In genomic region chr6:138830273-138830672, GRCh38 we compare ENCODE assay signal across 1 cellular context.
TF ChIP-seq lines count a peak whose summit lies in the region.

No MANE protein-coding gene starts in this region.

TF ChIP-seq in WTC11, 78 proteins besides CTCF, POLR2A, EP300 and RAD21 (continued from another document):
- TF ChIP-seq ZBTB43 (CRISPR knock-in tag; IDR thresholded peaks at IDR 0.05) (no peak), NFE2L1 (CRISPR knock-in tag; IDR thresholded peaks at IDR 0.05) (no peak)
